1 cellular context compared by ENCODE assay signal in genomic region chr6:36983538-36983937, GRCh38.
TF ChIP-seq lines count a peak whose summit lies in the region.

No MANE protein-coding gene starts in this region.

TF ChIP-seq in endothelial cell of umbilical vein, 7 proteins besides CTCF, POLR2A, EP300 and RAD21:
- no peak for TF ChIP-seq GATA2 (IDR thresholded peaks at IDR 0.05; ENCODE audit: insufficient read depth, insufficient read length, low read depth, low read length)
- TF ChIP-seq JUN (IDR thresholded peaks at IDR 0.05; ENCODE audit: borderline replicate concordance, insufficient read depth, insufficient read length, low read depth), result no peak
- no peak for TF ChIP-seq FOS (IDR thresholded peaks at IDR 0.05; ENCODE audit: borderline replicate concordance, insufficient read depth, low read length)
- TF ChIP-seq EZH2 (IDR thresholded peaks at IDR 0.05; ENCODE audit: borderline replicate concordance, low read depth, low read length, severe bottlenecking), result no peak
- no peak for TF ChIP-seq POLR2AphosphoS5 (IDR thresholded peaks at IDR 0.05; ENCODE audit: insufficient read depth, low read depth, low read length)
- no peak for TF ChIP-seq MYC (IDR thresholded peaks at IDR 0.05; ENCODE audit: low read depth, low read length)
- TF ChIP-seq MAX (IDR thresholded peaks at IDR 0.05; ENCODE audit: insufficient read depth, insufficient read length), result no peak
